8 cellular contexts compared by ENCODE assay signal in genomic region chr20:36092424-36093024, GRCh38.
DNase-seq lines count a peak whose midpoint lies in the region; ATAC-seq, FAIRE-seq and TF ChIP-seq lines count a peak whose summit lies in the region.

No MANE protein-coding gene starts in this region.

- CTCF ChIA-PET in CD4-positive, alpha-beta T cell (lab: Charles Lee): no interaction called here

- peak overlapping the region; percentile 79 for H3K4me3 ChIP-seq in left ventricle myocardium inferior
- peak overlapping the region; percentile 64 for H3K4me3 ChIP-seq in retinal pigment epithelial cell (ENCODE audit: low read length)

- H3K4me1 Mint-ChIP-seq in CD4-positive, alpha-beta T cell (ENCODE audit: low read depth): peaks cover 17% of the 10 kb centered on the region

- no peak for TF ChIP-seq CTCF in CD4-positive, alpha-beta T cell (IDR thresholded peaks at IDR 0.05)
- TF ChIP-seq CTCF in left ventricle myocardium inferior (IDR thresholded peaks at IDR 0.05; ENCODE audit: borderline replicate concordance): no peak
- no peak for TF ChIP-seq CTCF in retinal pigment epithelial cell (conservative IDR thresholded peaks at IDR 0.05; ENCODE audit: low read depth, low read length)

- TF ChIP-seq POLR2A in GM12892 (IDR thresholded peaks at IDR 0.05; ENCODE audit: low read depth, low read length): no peak

- H3K27me3 ChIP-seq in CD4-positive, alpha-beta T cell (ENCODE audit: control insufficient read depth, insufficient read depth, low read length): peaks cover 45% of the 10 kb centered on the region
- peaks cover 57% of the 10 kb centered on the region for H3K27me3 ChIP-seq in left ventricle myocardium inferior (ENCODE audit: low read depth)

- peak; percentile 30 for ATAC-seq in CD4-positive, alpha-beta T cell (ENCODE audit: poor library complexity)

- peak overlapping the region; percentile 89 for H3K4me3 Mint-ChIP-seq in CD4-positive, alpha-beta T cell

- intact Hi-C loops in CD4-positive, alpha-beta T cell (cut with DNase I, micrococcal nuclease): loop anchor here in 1 of 2 experiments (10.0 kb wide), 1 partner anchor 222 kb away; no protein-coding TSS in a partner anchor
- intact Hi-C loops in left ventricle myocardium inferior (cut with micrococcal nuclease): no loop called here

- H3K9me3 ChIP-seq in CD4-positive, alpha-beta T cell (ENCODE audit: control insufficient read depth, low read length): no peaks in the 10 kb centered on the region
- no peaks in the 10 kb centered on the region for H3K9me3 ChIP-seq in left ventricle myocardium inferior (replicated peaks)

- H3K4me1 ChIP-seq in left ventricle myocardium inferior: peaks cover 29% of the 10 kb centered on the region

- peaks cover 54% of the 10 kb centered on the region for H3K27me3 Mint-ChIP-seq in CD4-positive, alpha-beta T cell

- no peaks in the 10 kb centered on the region for H3K36me3 ChIP-seq in left ventricle myocardium inferior

- peak overlapping the region; percentile 15 for H3K27ac Mint-ChIP-seq in CD4-positive, alpha-beta T cell

- H3K36me3 Mint-ChIP-seq in CD4-positive, alpha-beta T cell (ENCODE audit: low read depth): peaks cover 5% of the 10 kb centered on the region

- peak in 3 of 10 experiments; percentile 5 to 10 (median 8) for DNase-seq in CD4-positive, alpha-beta T cell
- DNase-seq in HuH-7.5 (ENCODE audit: low spot score) (peak; percentile 54), left ventricle myocardium inferior (peak; percentile 30), retinal pigment epithelial cell (ENCODE audit: low read depth) (no peak), GM12892 (ENCODE audit: insufficient read length) (no peak), NCI-H524 treated with DMSO at 0.1 percent for 48 hours (lab: John Stamatoyannopoulos, UW) (no peak), SK-N-DZ (ENCODE audit: low spot score) (no peak)
- peak; percentile 20 for DNase-seq in activated naive CD4-positive, alpha-beta T cell treated with anti-CD3 and anti-CD28 coated beads, Interleukin-2, amount 50 U/mL, for 16 hours

- POLR2A ChIA-PET in CD4-positive, alpha-beta T cell (lab: Charles Lee): interaction anchor here (0.8 kb wide), 1 partner anchor 138 kb away, joined by 3 read pairs; the partner anchor contains the start of gene SCAND1

- H3K27ac ChIP-seq in CD4-positive, alpha-beta T cell (ENCODE audit: low read depth, low read length): no peak overlapping the region
- peak overlapping the region; percentile 12 for H3K27ac ChIP-seq in left ventricle myocardium inferior (replicated peaks)

- no peaks in the 10 kb centered on the region for H3K9me3 Mint-ChIP-seq in CD4-positive, alpha-beta T cell

- no peak for FAIRE-seq in GM12892 (lab: Jason Lieb, UNC)

Comparison
In these comparisons a context has a peak if more than half of its experiments do, and no peak if none do; other contexts are left out.
1. DNase-seq: peak in HuH-7.5 (single experiment), activated naive CD4-positive, alpha-beta T cell treated with anti-CD3 and anti-CD28 coated beads, Interleukin-2, amount 50 U/mL, for 16 hours (single experiment) and left ventricle myocardium inferior (single experiment); none in retinal pigment epithelial cell (single experiment), GM12892 (single experiment), NCI-H524 treated with DMSO at 0.1 percent for 48 hours (single experiment) and SK-N-DZ (single experiment).